1 cellular context compared by ENCODE assay signal in the genomic region with DNA sequence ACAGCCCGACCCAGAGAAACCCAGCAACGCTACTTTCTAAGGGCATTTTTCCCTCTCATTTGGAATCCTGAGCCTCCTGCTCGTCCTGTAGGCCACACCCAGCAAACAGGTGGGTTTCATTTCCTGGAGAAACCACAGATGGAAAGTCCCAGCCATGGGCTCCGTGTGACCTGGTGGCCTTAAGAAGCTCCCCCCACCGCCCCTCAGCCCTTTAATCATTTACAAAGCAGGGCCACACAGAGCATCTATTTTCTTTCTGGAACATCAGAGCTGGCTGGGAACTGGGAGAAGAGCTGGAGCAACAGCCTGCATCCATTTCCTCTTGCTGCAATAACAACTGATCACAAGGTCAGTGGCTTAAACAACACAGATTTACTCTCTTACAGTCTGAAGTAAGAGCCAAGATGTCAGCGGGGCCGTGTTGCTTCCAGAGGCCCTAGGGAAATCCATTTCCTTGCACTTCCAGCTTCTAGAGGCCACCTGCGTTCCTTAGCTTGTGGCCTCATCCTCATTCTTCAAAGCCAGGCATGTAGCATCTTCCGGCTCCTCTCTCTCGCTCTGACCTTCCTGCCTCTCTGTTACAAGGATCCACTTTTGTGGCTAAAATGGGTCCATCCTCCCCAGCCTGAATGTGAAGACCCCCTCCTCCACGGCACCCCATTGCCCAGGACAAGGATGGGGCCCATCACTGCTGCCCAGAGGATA.
A peak's percentile ranks its signal among the peaks of the same experiment; 100 is the strongest.
TF ChIP-seq lines count a peak whose summit lies in the region.

No MANE protein-coding gene starts in this region.

TF ChIP-seq in HepG2, 621 proteins besides CTCF, POLR2A, EP300 and RAD21 (continued from another document):
- TF ChIP-seq, protein P1, sequence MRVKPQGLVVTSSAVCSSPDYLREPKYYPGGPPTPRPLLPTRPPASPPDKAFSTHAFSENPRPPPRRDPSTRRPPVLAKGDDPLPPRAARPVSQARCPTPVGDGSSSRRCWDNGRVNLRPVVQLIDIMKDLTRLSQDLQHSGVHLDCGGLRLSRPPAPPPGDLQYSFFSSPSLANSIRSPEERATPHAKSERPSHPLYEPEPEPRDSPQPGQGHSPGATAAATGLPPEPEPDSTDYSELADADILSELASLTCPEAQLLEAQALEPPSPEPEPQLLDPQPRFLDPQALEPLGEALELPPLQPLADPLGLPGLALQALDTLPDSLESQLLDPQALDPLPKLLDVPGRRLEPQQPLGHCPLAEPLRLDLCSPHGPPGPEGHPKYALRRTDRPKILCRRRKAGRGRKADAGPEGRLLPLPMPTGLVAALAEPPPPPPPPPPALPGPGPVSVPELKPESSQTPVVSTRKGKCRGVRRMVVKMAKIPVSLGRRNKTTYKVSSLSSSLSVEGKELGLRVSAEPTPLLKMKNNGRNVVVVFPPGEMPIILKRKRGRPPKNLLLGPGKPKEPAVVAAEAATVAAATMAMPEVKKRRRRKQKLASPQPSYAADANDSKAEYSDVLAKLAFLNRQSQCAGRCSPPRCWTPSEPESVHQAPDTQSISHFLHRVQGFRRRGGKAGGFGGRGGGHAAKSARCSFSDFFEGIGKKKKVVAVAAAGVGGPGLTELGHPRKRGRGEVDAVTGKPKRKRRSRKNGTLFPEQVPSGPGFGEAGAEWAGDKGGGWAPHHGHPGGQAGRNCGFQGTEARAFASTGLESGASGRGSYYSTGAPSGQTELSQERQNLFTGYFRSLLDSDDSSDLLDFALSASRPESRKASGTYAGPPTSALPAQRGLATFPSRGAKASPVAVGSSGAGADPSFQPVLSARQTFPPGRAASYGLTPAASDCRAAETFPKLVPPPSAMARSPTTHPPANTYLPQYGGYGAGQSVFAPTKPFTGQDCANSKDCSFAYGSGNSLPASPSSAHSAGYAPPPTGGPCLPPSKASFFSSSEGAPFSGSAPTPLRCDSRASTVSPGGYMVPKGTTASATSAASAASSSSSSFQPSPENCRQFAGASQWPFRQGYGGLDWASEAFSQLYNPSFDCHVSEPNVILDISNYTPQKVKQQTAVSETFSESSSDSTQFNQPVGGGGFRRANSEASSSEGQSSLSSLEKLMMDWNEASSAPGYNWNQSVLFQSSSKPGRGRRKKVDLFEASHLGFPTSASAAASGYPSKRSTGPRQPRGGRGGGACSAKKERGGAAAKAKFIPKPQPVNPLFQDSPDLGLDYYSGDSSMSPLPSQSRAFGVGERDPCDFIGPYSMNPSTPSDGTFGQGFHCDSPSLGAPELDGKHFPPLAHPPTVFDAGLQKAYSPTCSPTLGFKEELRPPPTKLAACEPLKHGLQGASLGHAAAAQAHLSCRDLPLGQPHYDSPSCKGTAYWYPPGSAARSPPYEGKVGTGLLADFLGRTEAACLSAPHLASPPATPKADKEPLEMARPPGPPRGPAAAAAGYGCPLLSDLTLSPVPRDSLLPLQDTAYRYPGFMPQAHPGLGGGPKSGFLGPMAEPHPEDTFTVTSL (CRISPR knock-in tag; IDR thresholded peaks at IDR 0.05; ENCODE audit: borderline replicate concordance), result peak; percentile 31; the same call in 1 of the 2 replicates
- TF ChIP-seq, protein P2, sequence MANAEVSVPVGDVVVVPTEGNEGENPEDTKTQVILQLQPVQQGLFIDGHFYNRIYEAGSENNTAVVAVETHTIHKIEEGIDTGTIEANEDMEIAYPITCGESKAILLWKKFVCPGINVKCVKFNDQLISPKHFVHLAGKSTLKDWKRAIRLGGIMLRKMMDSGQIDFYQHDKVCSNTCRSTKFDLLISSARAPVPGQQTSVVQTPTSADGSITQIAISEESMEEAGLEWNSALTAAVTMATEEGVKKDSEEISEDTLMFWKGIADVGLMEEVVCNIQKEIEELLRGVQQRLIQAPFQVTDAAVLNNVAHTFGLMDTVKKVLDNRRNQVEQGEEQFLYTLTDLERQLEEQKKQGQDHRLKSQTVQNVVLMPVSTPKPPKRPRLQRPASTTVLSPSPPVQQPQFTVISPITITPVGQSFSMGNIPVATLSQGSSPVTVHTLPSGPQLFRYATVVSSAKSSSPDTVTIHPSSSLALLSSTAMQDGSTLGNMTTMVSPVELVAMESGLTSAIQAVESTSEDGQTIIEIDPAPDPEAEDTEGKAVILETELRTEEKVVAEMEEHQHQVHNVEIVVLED (CRISPR knock-in tag; IDR thresholded peaks at IDR 0.05; ENCODE audit: borderline replicate concordance), result no peak
- TF ChIP-seq, protein P3, sequence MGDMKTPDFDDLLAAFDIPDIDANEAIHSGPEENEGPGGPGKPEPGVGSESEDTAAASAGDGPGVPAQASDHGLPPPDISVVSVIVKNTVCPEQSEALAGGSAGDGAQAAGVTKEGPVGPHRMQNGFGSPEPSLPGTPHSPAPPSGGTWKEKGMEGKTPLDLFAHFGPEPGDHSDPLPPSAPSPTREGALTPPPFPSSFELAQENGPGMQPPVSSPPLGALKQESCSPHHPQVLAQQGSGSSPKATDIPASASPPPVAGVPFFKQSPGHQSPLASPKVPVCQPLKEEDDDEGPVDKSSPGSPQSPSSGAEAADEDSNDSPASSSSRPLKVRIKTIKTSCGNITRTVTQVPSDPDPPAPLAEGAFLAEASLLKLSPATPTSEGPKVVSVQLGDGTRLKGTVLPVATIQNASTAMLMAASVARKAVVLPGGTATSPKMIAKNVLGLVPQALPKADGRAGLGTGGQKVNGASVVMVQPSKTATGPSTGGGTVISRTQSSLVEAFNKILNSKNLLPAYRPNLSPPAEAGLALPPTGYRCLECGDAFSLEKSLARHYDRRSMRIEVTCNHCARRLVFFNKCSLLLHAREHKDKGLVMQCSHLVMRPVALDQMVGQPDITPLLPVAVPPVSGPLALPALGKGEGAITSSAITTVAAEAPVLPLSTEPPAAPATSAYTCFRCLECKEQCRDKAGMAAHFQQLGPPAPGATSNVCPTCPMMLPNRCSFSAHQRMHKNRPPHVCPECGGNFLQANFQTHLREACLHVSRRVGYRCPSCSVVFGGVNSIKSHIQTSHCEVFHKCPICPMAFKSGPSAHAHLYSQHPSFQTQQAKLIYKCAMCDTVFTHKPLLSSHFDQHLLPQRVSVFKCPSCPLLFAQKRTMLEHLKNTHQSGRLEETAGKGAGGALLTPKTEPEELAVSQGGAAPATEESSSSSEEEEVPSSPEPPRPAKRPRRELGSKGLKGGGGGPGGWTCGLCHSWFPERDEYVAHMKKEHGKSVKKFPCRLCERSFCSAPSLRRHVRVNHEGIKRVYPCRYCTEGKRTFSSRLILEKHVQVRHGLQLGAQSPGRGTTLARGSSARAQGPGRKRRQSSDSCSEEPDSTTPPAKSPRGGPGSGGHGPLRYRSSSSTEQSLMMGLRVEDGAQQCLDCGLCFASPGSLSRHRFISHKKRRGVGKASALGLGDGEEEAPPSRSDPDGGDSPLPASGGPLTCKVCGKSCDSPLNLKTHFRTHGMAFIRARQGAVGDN (CRISPR knock-in tag; IDR thresholded peaks at IDR 0.05), result peak; percentile 48
- TF ChIP-seq ZNF883 (CRISPR knock-in tag; IDR thresholded peaks at IDR 0.05; ENCODE audit: not compliant biosample characterization), result no peak
- TF ChIP-seq ZSCAN9 (CRISPR knock-in tag; IDR thresholded peaks at IDR 0.05; ENCODE audit: borderline replicate concordance), result no peak
- TF ChIP-seq ZNF382 (CRISPR knock-in tag; IDR thresholded peaks at IDR 0.05; ENCODE audit: borderline replicate concordance), result no peak
- TF ChIP-seq, protein P4, sequence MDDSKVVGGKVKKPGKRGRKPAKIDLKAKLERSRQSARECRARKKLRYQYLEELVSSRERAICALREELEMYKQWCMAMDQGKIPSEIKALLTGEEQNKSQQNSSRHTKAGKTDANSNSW (CRISPR knock-in tag; IDR thresholded peaks at IDR 0.05; ENCODE audit: borderline replicate concordance), result no peak
- no peak for TF ChIP-seq CENPX (CRISPR knock-in tag; IDR thresholded peaks at IDR 0.05)
- TF ChIP-seq TAF15 (IDR thresholded peaks at IDR 0.05; ENCODE audit: low read depth, low read length, poor library complexity, severe bottlenecking), result no peak
